Comparison of ENCODE assay signal across 1 cellular context in the genomic region with DNA sequence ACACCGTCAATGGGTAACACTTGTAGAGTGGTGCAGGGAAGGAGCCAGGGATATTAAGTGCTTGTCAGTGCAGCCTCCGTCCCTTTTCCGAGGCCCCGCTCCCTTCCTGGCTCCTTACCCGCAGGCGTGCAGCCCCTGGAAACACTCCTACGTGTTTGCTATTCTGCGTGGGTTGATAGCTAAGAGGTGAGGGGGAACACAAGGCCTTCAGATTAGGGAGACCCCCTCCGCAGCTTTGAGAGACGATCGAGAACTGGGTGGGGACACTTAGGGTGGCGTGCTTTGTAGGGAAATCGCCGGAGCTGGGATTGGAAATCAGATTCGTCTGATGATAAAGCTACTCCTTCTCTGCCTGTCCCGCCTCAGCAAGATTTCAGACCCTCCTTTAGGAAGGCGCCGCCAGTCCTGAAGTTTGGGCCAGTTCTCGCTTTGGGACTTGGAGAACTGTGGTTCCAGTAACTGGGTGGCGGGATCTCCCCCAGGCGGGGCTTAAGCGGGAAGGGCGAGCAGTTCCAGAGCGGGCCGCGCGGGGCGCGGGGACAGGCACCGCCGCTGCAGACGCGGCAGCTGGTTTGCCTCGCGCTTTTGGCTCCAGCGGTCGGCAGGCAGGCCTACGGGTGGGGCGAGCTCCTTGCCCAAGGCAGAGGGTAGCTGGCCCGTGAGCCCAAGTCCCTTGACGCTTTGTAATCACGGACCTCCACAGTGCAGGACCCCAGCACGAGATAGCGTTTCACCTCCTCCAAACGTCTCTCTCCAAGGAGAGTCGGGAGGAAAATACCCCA.
A peak's percentile ranks its signal among the peaks of the same experiment; 100 is the strongest.
TF ChIP-seq lines count a peak whose summit lies in the region.

No MANE protein-coding gene starts in this region.

TF ChIP-seq in HepG2, 621 proteins besides CTCF, POLR2A, EP300 and RAD21 (continued from another document and continues in another):
- TF ChIP-seq, protein P1, sequence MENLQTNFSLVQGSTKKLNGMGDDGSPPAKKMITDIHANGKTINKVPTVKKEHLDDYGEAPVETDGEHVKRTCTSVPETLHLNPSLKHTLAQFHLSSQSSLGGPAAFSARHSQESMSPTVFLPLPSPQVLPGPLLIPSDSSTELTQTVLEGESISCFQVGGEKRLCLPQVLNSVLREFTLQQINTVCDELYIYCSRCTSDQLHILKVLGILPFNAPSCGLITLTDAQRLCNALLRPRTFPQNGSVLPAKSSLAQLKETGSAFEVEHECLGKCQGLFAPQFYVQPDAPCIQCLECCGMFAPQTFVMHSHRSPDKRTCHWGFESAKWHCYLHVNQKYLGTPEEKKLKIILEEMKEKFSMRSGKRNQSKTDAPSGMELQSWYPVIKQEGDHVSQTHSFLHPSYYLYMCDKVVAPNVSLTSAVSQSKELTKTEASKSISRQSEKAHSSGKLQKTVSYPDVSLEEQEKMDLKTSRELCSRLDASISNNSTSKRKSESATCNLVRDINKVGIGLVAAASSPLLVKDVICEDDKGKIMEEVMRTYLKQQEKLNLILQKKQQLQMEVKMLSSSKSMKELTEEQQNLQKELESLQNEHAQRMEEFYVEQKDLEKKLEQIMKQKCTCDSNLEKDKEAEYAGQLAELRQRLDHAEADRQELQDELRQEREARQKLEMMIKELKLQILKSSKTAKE (CRISPR knock-in tag; IDR thresholded peaks at IDR 0.05; ENCODE audit: borderline replicate concordance), result no peak
- no peak for TF ChIP-seq SIN3A (IDR thresholded peaks at IDR 0.05; ENCODE audit: borderline replicate concordance, low read depth, low read length)
- TF ChIP-seq ZNF567 (CRISPR knock-in tag; IDR thresholded peaks at IDR 0.05; ENCODE audit: borderline replicate concordance), result no peak
- no peak for TF ChIP-seq PLRG1 (conservative IDR thresholded peaks at IDR 0.05)
- peak; percentile 61; the same call in 1 of the 2 replicates for TF ChIP-seq ZNF547 (CRISPR knock-in tag; IDR thresholded peaks at IDR 0.05)
- no peak for TF ChIP-seq GTF3A (CRISPR knock-in tag; conservative IDR thresholded peaks at IDR 0.05)
- TF ChIP-seq FLYWCH1 (CRISPR knock-in tag; IDR thresholded peaks at IDR 0.05), result no peak
- no peak for TF ChIP-seq ZNF577 (CRISPR knock-in tag; IDR thresholded peaks at IDR 0.05; ENCODE audit: borderline replicate concordance, low read depth)
- TF ChIP-seq SP5 (CRISPR knock-in tag; IDR thresholded peaks at IDR 0.05; ENCODE audit: borderline replicate concordance, low read depth), result no peak
- TF ChIP-seq NKX3-1 (CRISPR knock-in tag; IDR thresholded peaks at IDR 0.05), result no peak
- TF ChIP-seq RBFOX2 (IDR thresholded peaks at IDR 0.05; ENCODE audit: low read depth, low read length), result no peak
- no peak for TF ChIP-seq ZNF234 (CRISPR knock-in tag; conservative IDR thresholded peaks at IDR 0.05)
- no peak for TF ChIP-seq CEBPG (CRISPR knock-in tag; IDR thresholded peaks at IDR 0.05)
- TF ChIP-seq ZNF672 (CRISPR knock-in tag; IDR thresholded peaks at IDR 0.05), result no peak
- TF ChIP-seq HDAC6 (IDR thresholded peaks at IDR 0.05; ENCODE audit: low read depth, low read length), result no peak
- no peak for TF ChIP-seq ZNF44 (CRISPR knock-in tag; IDR thresholded peaks at IDR 0.05)
- TF ChIP-seq ZNF326 (CRISPR knock-in tag; IDR thresholded peaks at IDR 0.05; ENCODE audit: borderline replicate concordance), result no peak
- peak; percentile 52; the same call in 1 of the 2 replicates for TF ChIP-seq SP4 (CRISPR knock-in tag; IDR thresholded peaks at IDR 0.05)
- TF ChIP-seq, protein P2, sequence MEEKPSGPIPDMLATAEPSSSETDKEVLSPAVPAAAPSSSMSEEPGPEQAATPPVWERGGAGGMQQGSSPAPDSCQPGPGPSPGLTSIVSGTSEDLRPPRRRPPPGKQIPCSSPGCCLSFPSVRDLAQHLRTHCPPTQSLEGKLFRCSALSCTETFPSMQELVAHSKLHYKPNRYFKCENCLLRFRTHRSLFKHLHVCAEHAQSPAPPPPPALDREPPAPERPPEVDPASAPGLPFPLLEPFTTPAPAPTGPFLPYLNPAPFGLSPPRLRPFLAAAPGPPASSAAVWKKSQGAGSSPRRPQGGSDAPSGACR (CRISPR knock-in tag; IDR thresholded peaks at IDR 0.05), result no peak
- TF ChIP-seq, protein P3, sequence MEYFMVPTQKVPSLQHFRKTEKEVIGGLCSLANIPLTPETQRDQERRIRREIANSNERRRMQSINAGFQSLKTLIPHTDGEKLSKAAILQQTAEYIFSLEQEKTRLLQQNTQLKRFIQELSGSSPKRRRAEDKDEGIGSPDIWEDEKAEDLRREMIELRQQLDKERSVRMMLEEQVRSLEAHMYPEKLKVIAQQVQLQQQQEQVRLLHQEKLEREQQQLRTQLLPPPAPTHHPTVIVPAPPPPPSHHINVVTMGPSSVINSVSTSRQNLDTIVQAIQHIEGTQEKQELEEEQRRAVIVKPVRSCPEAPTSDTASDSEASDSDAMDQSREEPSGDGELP (IDR thresholded peaks at IDR 0.05; ENCODE audit: borderline replicate concordance, low read depth), result peak; percentile 50; the same call in 1 of the 2 replicates
- no peak for TF ChIP-seq NONO (IDR thresholded peaks at IDR 0.05)
- TF ChIP-seq NONO (CRISPR knock-in tag; conservative IDR thresholded peaks at IDR 0.05), result no peak
- peak; percentile 93 for TF ChIP-seq XRCC5 (optimal IDR thresholded peaks at IDR 0.05; ENCODE audit: low read length)
- TF ChIP-seq KAT8 (CRISPR knock-in tag; IDR thresholded peaks at IDR 0.05), result no peak
- TF ChIP-seq, protein P4, sequence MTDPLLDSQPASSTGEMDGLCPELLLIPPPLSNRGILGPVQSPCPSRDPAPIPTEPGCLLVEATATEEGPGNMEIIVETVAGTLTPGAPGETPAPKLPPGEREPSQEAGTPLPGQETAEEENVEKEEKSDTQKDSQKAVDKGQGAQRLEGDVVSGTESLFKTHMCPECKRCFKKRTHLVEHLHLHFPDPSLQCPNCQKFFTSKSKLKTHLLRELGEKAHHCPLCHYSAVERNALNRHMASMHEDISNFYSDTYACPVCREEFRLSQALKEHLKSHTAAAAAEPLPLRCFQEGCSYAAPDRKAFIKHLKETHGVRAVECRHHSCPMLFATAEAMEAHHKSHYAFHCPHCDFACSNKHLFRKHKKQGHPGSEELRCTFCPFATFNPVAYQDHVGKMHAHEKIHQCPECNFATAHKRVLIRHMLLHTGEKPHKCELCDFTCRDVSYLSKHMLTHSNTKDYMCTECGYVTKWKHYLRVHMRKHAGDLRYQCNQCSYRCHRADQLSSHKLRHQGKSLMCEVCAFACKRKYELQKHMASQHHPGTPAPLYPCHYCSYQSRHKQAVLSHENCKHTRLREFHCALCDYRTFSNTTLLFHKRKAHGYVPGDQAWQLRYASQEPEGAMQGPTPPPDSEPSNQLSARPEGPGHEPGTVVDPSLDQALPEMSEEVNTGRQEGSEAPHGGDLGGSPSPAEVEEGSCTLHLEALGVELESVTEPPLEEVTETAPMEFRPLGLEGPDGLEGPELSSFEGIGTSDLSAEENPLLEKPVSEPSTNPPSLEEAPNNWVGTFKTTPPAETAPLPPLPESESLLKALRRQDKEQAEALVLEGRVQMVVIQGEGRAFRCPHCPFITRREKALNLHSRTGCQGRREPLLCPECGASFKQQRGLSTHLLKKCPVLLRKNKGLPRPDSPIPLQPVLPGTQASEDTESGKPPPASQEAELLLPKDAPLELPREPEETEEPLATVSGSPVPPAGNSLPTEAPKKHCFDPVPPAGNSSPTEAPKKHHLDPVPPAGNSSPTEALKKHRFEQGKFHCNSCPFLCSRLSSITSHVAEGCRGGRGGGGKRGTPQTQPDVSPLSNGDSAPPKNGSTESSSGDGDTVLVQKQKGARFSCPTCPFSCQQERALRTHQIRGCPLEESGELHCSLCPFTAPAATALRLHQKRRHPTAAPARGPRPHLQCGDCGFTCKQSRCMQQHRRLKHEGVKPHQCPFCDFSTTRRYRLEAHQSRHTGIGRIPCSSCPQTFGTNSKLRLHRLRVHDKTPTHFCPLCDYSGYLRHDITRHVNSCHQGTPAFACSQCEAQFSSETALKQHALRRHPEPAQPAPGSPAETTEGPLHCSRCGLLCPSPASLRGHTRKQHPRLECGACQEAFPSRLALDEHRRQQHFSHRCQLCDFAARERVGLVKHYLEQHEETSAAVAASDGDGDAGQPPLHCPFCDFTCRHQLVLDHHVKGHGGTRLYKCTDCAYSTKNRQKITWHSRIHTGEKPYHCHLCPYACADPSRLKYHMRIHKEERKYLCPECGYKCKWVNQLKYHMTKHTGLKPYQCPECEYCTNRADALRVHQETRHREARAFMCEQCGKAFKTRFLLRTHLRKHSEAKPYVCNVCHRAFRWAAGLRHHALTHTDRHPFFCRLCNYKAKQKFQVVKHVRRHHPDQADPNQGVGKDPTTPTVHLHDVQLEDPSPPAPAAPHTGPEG (CRISPR knock-in tag; IDR thresholded peaks at IDR 0.05), result no peak
- TF ChIP-seq ZNF232 (CRISPR knock-in tag; IDR thresholded peaks at IDR 0.05; ENCODE audit: borderline replicate concordance), result 0 out of 2 replicates have a peak, but pooled peaks have one; percentile 27
- no peak for TF ChIP-seq ZNF724P (CRISPR knock-in tag; IDR thresholded peaks at IDR 0.05; ENCODE audit: borderline replicate concordance)
- TF ChIP-seq CREB1 (IDR thresholded peaks at IDR 0.05), result no peak
- TF ChIP-seq CREB1 (CRISPR knock-in tag; IDR thresholded peaks at IDR 0.05), result no peak
- TF ChIP-seq, protein P5, sequence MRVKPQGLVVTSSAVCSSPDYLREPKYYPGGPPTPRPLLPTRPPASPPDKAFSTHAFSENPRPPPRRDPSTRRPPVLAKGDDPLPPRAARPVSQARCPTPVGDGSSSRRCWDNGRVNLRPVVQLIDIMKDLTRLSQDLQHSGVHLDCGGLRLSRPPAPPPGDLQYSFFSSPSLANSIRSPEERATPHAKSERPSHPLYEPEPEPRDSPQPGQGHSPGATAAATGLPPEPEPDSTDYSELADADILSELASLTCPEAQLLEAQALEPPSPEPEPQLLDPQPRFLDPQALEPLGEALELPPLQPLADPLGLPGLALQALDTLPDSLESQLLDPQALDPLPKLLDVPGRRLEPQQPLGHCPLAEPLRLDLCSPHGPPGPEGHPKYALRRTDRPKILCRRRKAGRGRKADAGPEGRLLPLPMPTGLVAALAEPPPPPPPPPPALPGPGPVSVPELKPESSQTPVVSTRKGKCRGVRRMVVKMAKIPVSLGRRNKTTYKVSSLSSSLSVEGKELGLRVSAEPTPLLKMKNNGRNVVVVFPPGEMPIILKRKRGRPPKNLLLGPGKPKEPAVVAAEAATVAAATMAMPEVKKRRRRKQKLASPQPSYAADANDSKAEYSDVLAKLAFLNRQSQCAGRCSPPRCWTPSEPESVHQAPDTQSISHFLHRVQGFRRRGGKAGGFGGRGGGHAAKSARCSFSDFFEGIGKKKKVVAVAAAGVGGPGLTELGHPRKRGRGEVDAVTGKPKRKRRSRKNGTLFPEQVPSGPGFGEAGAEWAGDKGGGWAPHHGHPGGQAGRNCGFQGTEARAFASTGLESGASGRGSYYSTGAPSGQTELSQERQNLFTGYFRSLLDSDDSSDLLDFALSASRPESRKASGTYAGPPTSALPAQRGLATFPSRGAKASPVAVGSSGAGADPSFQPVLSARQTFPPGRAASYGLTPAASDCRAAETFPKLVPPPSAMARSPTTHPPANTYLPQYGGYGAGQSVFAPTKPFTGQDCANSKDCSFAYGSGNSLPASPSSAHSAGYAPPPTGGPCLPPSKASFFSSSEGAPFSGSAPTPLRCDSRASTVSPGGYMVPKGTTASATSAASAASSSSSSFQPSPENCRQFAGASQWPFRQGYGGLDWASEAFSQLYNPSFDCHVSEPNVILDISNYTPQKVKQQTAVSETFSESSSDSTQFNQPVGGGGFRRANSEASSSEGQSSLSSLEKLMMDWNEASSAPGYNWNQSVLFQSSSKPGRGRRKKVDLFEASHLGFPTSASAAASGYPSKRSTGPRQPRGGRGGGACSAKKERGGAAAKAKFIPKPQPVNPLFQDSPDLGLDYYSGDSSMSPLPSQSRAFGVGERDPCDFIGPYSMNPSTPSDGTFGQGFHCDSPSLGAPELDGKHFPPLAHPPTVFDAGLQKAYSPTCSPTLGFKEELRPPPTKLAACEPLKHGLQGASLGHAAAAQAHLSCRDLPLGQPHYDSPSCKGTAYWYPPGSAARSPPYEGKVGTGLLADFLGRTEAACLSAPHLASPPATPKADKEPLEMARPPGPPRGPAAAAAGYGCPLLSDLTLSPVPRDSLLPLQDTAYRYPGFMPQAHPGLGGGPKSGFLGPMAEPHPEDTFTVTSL (CRISPR knock-in tag; IDR thresholded peaks at IDR 0.05; ENCODE audit: borderline replicate concordance), result no peak
- TF ChIP-seq, protein P6, sequence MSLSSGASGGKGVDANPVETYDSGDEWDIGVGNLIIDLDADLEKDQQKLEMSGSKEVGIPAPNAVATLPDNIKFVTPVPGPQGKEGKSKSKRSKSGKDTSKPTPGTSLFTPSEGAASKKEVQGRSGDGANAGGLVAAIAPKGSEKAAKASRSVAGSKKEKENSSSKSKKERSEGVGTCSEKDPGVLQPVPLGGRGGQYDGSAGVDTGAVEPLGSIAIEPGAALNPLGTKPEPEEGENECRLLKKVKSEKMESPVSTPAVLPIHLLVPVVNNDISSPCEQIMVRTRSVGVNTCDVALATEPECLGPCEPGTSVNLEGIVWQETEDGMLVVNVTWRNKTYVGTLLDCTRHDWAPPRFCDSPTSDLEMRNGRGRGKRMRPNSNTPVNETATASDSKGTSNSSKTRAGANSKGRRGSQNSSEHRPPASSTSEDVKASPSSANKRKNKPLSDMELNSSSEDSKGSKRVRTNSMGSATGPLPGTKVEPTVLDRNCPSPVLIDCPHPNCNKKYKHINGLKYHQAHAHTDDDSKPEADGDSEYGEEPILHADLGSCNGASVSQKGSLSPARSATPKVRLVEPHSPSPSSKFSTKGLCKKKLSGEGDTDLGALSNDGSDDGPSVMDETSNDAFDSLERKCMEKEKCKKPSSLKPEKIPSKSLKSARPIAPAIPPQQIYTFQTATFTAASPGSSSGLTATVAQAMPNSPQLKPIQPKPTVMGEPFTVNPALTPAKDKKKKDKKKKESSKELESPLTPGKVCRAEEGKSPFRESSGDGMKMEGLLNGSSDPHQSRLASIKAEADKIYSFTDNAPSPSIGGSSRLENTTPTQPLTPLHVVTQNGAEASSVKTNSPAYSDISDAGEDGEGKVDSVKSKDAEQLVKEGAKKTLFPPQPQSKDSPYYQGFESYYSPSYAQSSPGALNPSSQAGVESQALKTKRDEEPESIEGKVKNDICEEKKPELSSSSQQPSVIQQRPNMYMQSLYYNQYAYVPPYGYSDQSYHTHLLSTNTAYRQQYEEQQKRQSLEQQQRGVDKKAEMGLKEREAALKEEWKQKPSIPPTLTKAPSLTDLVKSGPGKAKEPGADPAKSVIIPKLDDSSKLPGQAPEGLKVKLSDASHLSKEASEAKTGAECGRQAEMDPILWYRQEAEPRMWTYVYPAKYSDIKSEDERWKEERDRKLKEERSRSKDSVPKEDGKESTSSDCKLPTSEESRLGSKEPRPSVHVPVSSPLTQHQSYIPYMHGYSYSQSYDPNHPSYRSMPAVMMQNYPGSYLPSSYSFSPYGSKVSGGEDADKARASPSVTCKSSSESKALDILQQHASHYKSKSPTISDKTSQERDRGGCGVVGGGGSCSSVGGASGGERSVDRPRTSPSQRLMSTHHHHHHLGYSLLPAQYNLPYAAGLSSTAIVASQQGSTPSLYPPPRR (CRISPR knock-in tag; IDR thresholded peaks at IDR 0.05; ENCODE audit: borderline replicate concordance), result no peak
- no peak for TF ChIP-seq HIVEP1 (CRISPR knock-in tag; IDR thresholded peaks at IDR 0.05)
- no peak for TF ChIP-seq TOPORS (CRISPR knock-in tag; IDR thresholded peaks at IDR 0.05)
- TF ChIP-seq ZMAT3 (CRISPR knock-in tag; conservative IDR thresholded peaks at IDR 0.05), result no peak
- TF ChIP-seq, protein P7, sequence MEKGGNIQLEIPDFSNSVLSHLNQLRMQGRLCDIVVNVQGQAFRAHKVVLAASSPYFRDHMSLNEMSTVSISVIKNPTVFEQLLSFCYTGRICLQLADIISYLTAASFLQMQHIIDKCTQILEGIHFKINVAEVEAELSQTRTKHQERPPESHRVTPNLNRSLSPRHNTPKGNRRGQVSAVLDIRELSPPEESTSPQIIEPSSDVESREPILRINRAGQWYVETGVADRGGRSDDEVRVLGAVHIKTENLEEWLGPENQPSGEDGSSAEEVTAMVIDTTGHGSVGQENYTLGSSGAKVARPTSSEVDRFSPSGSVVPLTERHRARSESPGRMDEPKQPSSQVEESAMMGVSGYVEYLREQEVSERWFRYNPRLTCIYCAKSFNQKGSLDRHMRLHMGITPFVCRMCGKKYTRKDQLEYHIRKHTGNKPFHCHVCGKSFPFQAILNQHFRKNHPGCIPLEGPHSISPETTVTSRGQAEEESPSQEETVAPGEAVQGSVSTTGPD (CRISPR knock-in tag; IDR thresholded peaks at IDR 0.05), result no peak
